In genomic region chr4:38268837-38269236, GRCh38 we compare ENCODE assay signal across 25 cellular contexts.
"Had no signal": no experiment of that assay in that cellular context is flagged by ENCODE, and none has a peak within 500 bp of the region (broad histone marks: within the 10 kb centered on the region; RNA-seq: fewer than 3 reads in every experiment).

No MANE protein-coding gene starts in this region.

- H3K4me3 ChIP-seq: cardiac muscle cell, SK-N-MC had no signal

- FAIRE-seq: TTC549 had no signal

- H3K27ac ChIP-seq: brain microvascular endothelial cell, cardiac muscle cell, SK-N-MC had no signal

- ATAC-seq: activated CD8-positive, alpha-beta memory T cell treated with anti-CD3 and anti-CD28 coated beads, Interleukin-2, amount 10 ng/mL, durations not matched to agents 7 days and 5 days; Panc1; Right ventricle myocardium inferior; T-cell had no signal

- H3K27me3 ChIP-seq: brain microvascular endothelial cell, cardiac muscle cell had no signal

- H3K36me3 ChIP-seq: brain microvascular endothelial cell, cardiac muscle cell had no signal

- DNase-seq: activated B cell treated with CpG ODN at 0.5 μM for 24 hours; activated CD4-positive, alpha-beta T cell treated with anti-CD3 and anti-CD28 coated beads for 1 hour; activated CD4-positive, alpha-beta T cell treated with anti-CD3 and anti-CD28 coated beads, Interleukin-2, amount 50 U/mL, for 48 hours; activated CD8-positive, alpha-beta memory T cell treated with anti-CD3 and anti-CD28 coated beads, Interleukin-2, amount 10 ng/mL, durations not matched to agents 7 days and 5 days; activated effector memory CD4-positive, alpha-beta T cell treated with anti-CD3 and anti-CD28 coated beads, Interleukin-2, amount 50 U/mL, for 16 hours; activated naive CD4-positive, alpha-beta T cell treated with Interleukin-2 at 50 U/mL for 16 hours; activated naive CD8-positive, alpha-beta T cell treated with anti-CD3 and anti-CD28 coated beads for 36 hours; activated T-cell treated with anti-CD3 and anti-CD28 coated beads, Interleukin-2, amount 50 U/mL, for 24 hours; brain microvascular endothelial cell; Kasumi-1; KBM-7; NCI-H1048; NCI-H2081; NCI-H524 treated with DMSO at 0.1 percent for 48 hours; NCI-H748 treated with DMSO at 0.1 percent for 48 hours; OCI-M1; RPMI8226; T-cell; T-helper 2 cell; T1000 had no signal
